In the genomic region with DNA sequence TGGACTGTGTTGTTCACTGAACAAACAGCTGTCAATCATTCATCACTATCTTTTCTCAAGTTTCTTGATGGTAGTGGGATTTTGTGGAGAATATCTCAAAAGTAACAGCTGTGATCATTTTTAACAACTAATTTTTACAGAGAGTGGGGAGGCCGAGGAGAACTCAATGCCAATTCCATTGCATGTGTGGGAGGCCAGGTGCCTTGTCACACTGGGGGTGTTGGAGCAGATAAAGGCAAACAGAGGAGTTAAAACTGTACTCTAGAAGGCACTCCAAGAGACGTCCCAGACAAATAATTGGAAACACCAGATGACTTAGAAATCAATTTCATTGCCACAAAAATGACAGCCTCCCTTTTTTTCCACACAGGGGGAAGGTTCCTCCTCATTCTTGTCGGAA, we compare ENCODE assay signal across 26 cellular contexts.
"Had no signal": no experiment of that assay in that cellular context is flagged by ENCODE, and none has a peak within 500 bp of the region (broad histone marks: within the 10 kb centered on the region; RNA-seq: fewer than 3 reads in every experiment).

No MANE protein-coding gene starts in this region.

- DNase-seq: stimulated activated CD4-positive, alpha-beta T cell treated with anti-CD3 and anti-CD28 coated beads, Interleukin-2, amount 100 ng/mL, for 48 hours; stimulated activated CD4-positive, alpha-beta T cell treated with anti-CD3 and anti-CD28 coated beads, Interleukin-4, amount 100 ng/mL, for 1 hour; stimulated activated CD4-positive, alpha-beta T cell treated with anti-CD3 and anti-CD28 coated beads, Interleukin-4, amount 100 ng/mL, for 24 hours; stimulated activated CD4-positive, alpha-beta T cell treated with anti-CD3 and anti-CD28 coated beads, Interleukin-4, amount 100 ng/mL, for 4 hours; stimulated activated CD8-positive, alpha-beta memory T cell treated with anti-CD3 and anti-CD28 coated beads, Interleukin-4, amount 100 ng/mL, for 48 hours; stimulated activated naive B cell treated with anti-CD40 and anti-IgM and Interleukin-4, amounts not matched to agents 10 μg/mL and 1 μg/mL and 100 μg/mL, for 72 hours; stimulated activated naive CD4-positive, alpha-beta T cell; stimulated activated naive CD4-positive, alpha-beta T cell treated with Interleukin-2 at 50 U/mL for 16 hours; stimulated activated naive CD8-positive, alpha-beta T cell treated with anti-CD3 and anti-CD28 coated beads, Interleukin-15, amount 100 ng/mL, for 72 hours; stimulated activated naive CD8-positive, alpha-beta T cell treated with anti-CD3 and anti-CD28 coated beads, Interleukin-15, Interleukin-2, amounts not matched to agents 100 U/mL and 50 U/mL, for 24 hours; stomach; substantia nigra; testis; thyroid gland; tibial artery; transverse colon; upper lobe of left lung; upper lobe of right lung; uterus had no signal

- H3K4me3 ChIP-seq: stomach, suprapubic skin, testis, thoracic aorta, thyroid gland, tibial artery, tibial nerve, transverse colon, upper lobe of left lung, upper lobe of right lung, uterus, vagina had no signal

- FAIRE-seq: urothelium cell line had no signal

- H3K4me1 ChIP-seq: suprapubic skin, testis, thyroid gland, tibial nerve, transverse colon, upper lobe of left lung, uterus had no signal

- H3K9me3 ChIP-seq: stomach, suprapubic skin, testis, thoracic aorta, thyroid gland, tibial artery, tibial nerve, transverse colon, upper lobe of left lung, upper lobe of right lung, uterus, vagina had no signal

- H3K27me3 ChIP-seq: stomach, suprapubic skin, testis, thyroid gland, tibial artery, tibial nerve, transverse colon, upper lobe of left lung, upper lobe of right lung, uterus, vagina had no signal

- H3K27ac ChIP-seq: stomach, suprapubic skin, testis, thoracic aorta, thyroid gland, tibial artery, tibial nerve, transverse colon, upper lobe of left lung, upper lobe of right lung, uterus, vagina had no signal

- H3K36me3 ChIP-seq: stomach, suprapubic skin, thoracic aorta, thyroid gland, tibial artery, tibial nerve, transverse colon, upper lobe of left lung, upper lobe of right lung, uterus, vagina had no signal

- ATAC-seq: stimulated activated effector memory CD8-positive, alpha-beta T cell treated with anti-CD3 and anti-CD28 coated beads, Interleukin-12 subunit alpha, Interleukin-12 subunit beta, amount 100 ng/mL, for 72 hours; stimulated activated memory B cell treated with anti-CD40 and anti-IgM and Interleukin-4, amounts not matched to agents 10 μg/mL and 1 μg/mL and 100 μg/mL, for 72 hours; stimulated activated naive B cell treated with anti-CD40 and anti-IgM and Interleukin-4, amounts not matched to agents 10 μg/mL and 1 μg/mL and 100 μg/mL, for 72 hours; stimulated activated naive CD8-positive, alpha-beta T cell treated with anti-CD3 and anti-CD28 coated beads, Interleukin-15, amount 100 ng/mL, for 72 hours; stimulated activated naive CD8-positive, alpha-beta T cell treated with anti-CD3 and anti-CD28 coated beads, Interleukin-15, Interleukin-2, amounts not matched to agents 100 U/mL and 50 U/mL, for 24 hours; upper lobe of right lung had no signal
